Comparison of ENCODE assay signal across 3 cellular contexts in genomic region chr4:156885374-156885773, GRCh38.
A peak's percentile ranks its signal among the peaks of the same experiment; 100 is the strongest.
TF ChIP-seq lines count a peak whose summit lies in the region.

No MANE protein-coding gene starts in this region.

TF ChIP-seq in HepG2, 621 proteins besides CTCF, POLR2A, EP300 and RAD21:
- TF ChIP-seq MAFF (IDR thresholded peaks at IDR 0.05; ENCODE audit: low read depth, low read length) (peak; percentile 85), MAFK (conservative IDR thresholded peaks at IDR 0.05 in 1 of 2, IDR thresholded peaks at IDR 0.05 in 1 of 2; ENCODE audit: low read length in 2 of 2) (peak; percentile 81 to 88), ZNF83 (CRISPR knock-in tag; IDR thresholded peaks at IDR 0.05; ENCODE audit: borderline replicate concordance) (no peak)

TF ChIP-seq in IMR-90, 13 proteins besides CTCF, POLR2A, EP300 and RAD21:
- peak; percentile 81 for TF ChIP-seq MAFK (IDR thresholded peaks at IDR 0.05; ENCODE audit: low read depth, low read length)
- no peak for TF ChIP-seq CHD1 (IDR thresholded peaks at IDR 0.05; ENCODE audit: low read depth, low read length)
TF ChIP-seq in IMR-90: peak in this region for 1.

TF ChIP-seq in K562, 482 proteins besides CTCF, POLR2A, EP300 and RAD21:
- TF ChIP-seq ZNF316 (IDR thresholded peaks at IDR 0.05) (peak; percentile 51; the same call in 1 of the 2 replicates), CEBPZ (IDR thresholded peaks at IDR 0.05; ENCODE audit: borderline replicate concordance, low read depth, low read length) (no peak)
